9 cellular contexts compared by ENCODE assay signal in genomic region chr16:89364603-89365002, GRCh38.
DNase-seq lines count a peak whose midpoint lies in the region; ATAC-seq and TF ChIP-seq lines count a peak whose summit lies in the region.
"Had no signal": no experiment of that assay in that cellular context is flagged by ENCODE, and none has a peak within 500 bp of the region (broad histone marks: within the 10 kb centered on the region; RNA-seq: fewer than 3 reads in every experiment).

No MANE protein-coding gene starts in this region.

- DNase-seq in DMS 273 treated with DMSO at 0.1 percent for 48 hours (lab: John Stamatoyannopoulos, UW) (peak; percentile 86), NCI-H2171 treated with DMSO at 0.1 percent for 48 hours (lab: John Stamatoyannopoulos, UW) (peak; percentile 82), chondrocyte (ENCODE audit: low spot score) (no peak), neural progenitor cell (ENCODE audit: low spot score) (no peak), cerebellar cortex (ENCODE audit: low spot score) (no peak), inferior parietal cortex (ENCODE audit: extremely low spot score) (no peak)
- DNase-seq in stimulated activated CD4-positive, alpha-beta T cell treated with anti-CD3 and anti-CD28 coated beads, Interleukin-1b, Interleukin-23, amount 100 ng/mL, for 48 hours, result no peak
- DNase-seq: activated CD8-positive, alpha-beta memory T cell treated with anti-CD3 and anti-CD28 coated beads for 24 hours had no signal

- no peaks in the 10 kb centered on the region for H3K9me3 ChIP-seq in neural progenitor cell (ENCODE audit: low read depth)

- H3F3A ChIP-seq in neural progenitor cell (ENCODE audit: low read depth), result peaks cover 23% of the 10 kb centered on the region

- no peaks in the 10 kb centered on the region for H3K36me3 ChIP-seq in neural progenitor cell

- H3K27me3 Mint-ChIP-seq in chondrocyte (ENCODE audit: low read depth), result no peaks in the 10 kb centered on the region
- H3K27me3 Mint-ChIP-seq in neural progenitor cell (ENCODE audit: insufficient read depth, low read depth), result peaks cover 7% of the 10 kb centered on the region

- peaks cover 87% of the 10 kb centered on the region for H3K4me1 Mint-ChIP-seq in chondrocyte (ENCODE audit: low read depth)
- H3K4me1 Mint-ChIP-seq in neural progenitor cell, result peaks cover 61% of the 10 kb centered on the region

- TF ChIP-seq CTCF in chondrocyte (IDR thresholded peaks at IDR 0.05) (no peak), neural progenitor cell (IDR thresholded peaks at IDR 0.05) (no peak)

- H3K4me3 ChIP-seq in neural progenitor cell, result no peak overlapping the region

- H3K9ac ChIP-seq in neural progenitor cell, result no peak overlapping the region

- H3K9me3 Mint-ChIP-seq in chondrocyte (ENCODE audit: low read depth) (no peaks in the 10 kb centered on the region), neural progenitor cell (no peaks in the 10 kb centered on the region)

- no peak overlapping the region for H3K4me3 Mint-ChIP-seq in chondrocyte (ENCODE audit: unreplicated experiment)
- no peak overlapping the region for H3K4me3 Mint-ChIP-seq in neural progenitor cell

- no peak overlapping the region for H2AFZ ChIP-seq in neural progenitor cell (replicated peaks)

- H3K4me1 ChIP-seq in neural progenitor cell, result peaks cover 51% of the 10 kb centered on the region

- no peak for ATAC-seq in HG02981 (IDR thresholded peaks at IDR 0.05; ENCODE audit: unreplicated experiment)

- peaks cover 99% of the 10 kb centered on the region for H4K20me1 ChIP-seq in neural progenitor cell (ENCODE audit: low read depth)

- H3K36me3 Mint-ChIP-seq in chondrocyte (ENCODE audit: low read depth), result no peaks in the 10 kb centered on the region
- peaks cover 2% of the 10 kb centered on the region for H3K36me3 Mint-ChIP-seq in neural progenitor cell

- peaks cover 99% of the 10 kb centered on the region for H3K79me2 ChIP-seq in neural progenitor cell (ENCODE audit: low read depth)

- H3K27me3 ChIP-seq in neural progenitor cell, result no peaks in the 10 kb centered on the region

- no peak overlapping the region for H3K27ac ChIP-seq in neural progenitor cell

- H3K27ac Mint-ChIP-seq in chondrocyte (ENCODE audit: unreplicated experiment), result peak overlapping the region; percentile 77
- peak overlapping the region; percentile 6 for H3K27ac Mint-ChIP-seq in neural progenitor cell

- H3K4me2 ChIP-seq in neural progenitor cell, result no peak overlapping the region

Comparison
In these comparisons a context has a peak if more than half of its experiments do, and no peak if none do; other contexts are left out.
1. DNase-seq: peak in DMS 273 treated with DMSO at 0.1 percent for 48 hours (single experiment) and NCI-H2171 treated with DMSO at 0.1 percent for 48 hours (single experiment); none in chondrocyte (single experiment), neural progenitor cell (single experiment), cerebellar cortex (single experiment), inferior parietal cortex (single experiment) and stimulated activated CD4-positive, alpha-beta T cell treated with anti-CD3 and anti-CD28 coated beads, Interleukin-1b, Interleukin-23, amount 100 ng/mL, for 48 hours (single experiment).